ENCODE assay signal across 8 cellular contexts in the genomic region with DNA sequence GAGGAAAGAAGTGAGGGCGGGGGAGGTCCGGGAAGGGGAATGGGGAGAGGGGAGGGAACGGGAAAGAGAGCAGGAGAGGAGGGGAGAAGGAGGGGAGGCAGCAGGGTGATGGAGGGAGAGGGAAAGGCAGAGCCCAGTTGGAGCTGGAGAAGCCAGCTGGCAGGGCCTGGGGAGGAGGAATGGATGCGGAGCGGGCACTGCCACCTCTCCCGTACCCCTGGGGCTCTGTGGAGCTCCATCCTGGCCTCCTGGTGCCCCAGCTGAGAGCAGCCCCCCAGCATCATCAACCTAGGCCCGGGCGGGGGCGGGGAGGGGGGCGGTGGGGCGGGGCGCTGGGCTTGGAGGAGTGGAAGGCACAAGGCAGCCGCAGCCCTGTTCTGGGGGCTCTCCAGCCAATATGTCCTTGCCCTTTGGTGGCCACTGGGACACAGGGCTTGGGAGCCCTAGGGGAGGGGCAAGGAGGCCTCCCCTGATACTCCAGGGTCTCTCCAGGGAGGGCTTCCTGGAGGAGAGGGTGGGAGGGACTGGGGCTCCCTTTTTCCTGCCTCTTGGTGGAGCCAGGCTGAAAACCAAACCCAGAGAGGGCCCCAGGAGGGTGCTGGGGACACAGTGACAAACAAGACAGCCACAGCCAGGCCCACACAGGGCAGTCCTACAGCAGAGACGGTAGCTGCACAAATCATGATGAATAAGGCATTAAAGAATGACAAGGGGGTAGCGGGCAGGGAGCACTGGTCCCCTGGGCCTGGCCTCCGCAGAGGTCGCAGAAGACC.
A peak's percentile ranks its signal among the peaks of the same experiment; 100 is the strongest.
DNase-seq lines count a peak whose midpoint lies in the region; ATAC-seq and TF ChIP-seq lines count a peak whose summit lies in the region.

No MANE protein-coding gene starts in this region.

- H3K4me3 ChIP-seq in BJ (ENCODE audit: low read depth, low read length): peak overlapping the region; percentile 82
- peak overlapping the region; percentile 68 to 72 for H3K4me3 ChIP-seq in ascending aorta
- H3K4me3 ChIP-seq in skeletal muscle satellite cell (ENCODE audit: low read length): peak overlapping the region; percentile 79

- H3K27ac ChIP-seq in ascending aorta: peak overlapping the region; percentile 98 to 100

- H3K9me3 ChIP-seq in ascending aorta (no peaks in the 10 kb centered on the region), skeletal muscle satellite cell (replicated peaks; ENCODE audit: low read length) (no peaks in the 10 kb centered on the region)

- no peak for ATAC-seq in GM18502 (IDR thresholded peaks at IDR 0.05; ENCODE audit: poor library complexity, unreplicated experiment)

- TF ChIP-seq CTCF in BJ (IDR thresholded peaks at IDR 0.05; ENCODE audit: insufficient read depth, low read depth, low read length) (no peak), ascending aorta (IDR thresholded peaks at IDR 0.05) (no peak)

- POLR2A ChIA-PET in BJ (lab: Charles Lee): interaction anchor here (0.6 to 2.4 kb wide), 12 partner anchors 10 to 357 kb away, joined by 3 to 21 read pairs (median 4); partner anchors contain the start of gene NTMT1

- H3K27me3 ChIP-seq in BJ (ENCODE audit: control insufficient read depth, insufficient read depth, low read length): no peaks in the 10 kb centered on the region
- H3K27me3 ChIP-seq in ascending aorta: no peaks in the 10 kb centered on the region
- no peaks in the 10 kb centered on the region for H3K27me3 ChIP-seq in skeletal muscle satellite cell (ENCODE audit: control insufficient read depth, insufficient read depth, low read length)

- CTCF ChIA-PET in BJ (lab: Yijun Ruan, JAX): interaction anchor here (1.1 to 5.5 kb wide), 9 partner anchors 14 to 365 kb away, joined by 4 to 40 read pairs (median 11); no protein-coding TSS in a partner anchor

- no peak for DNase-seq in BJ (ENCODE audit: low read depth)
- DNase-seq in Kasumi-1 (lab: John Stamatoyannopoulos, UW): peak; percentile 61 to 63
- no peak for DNase-seq in ascending aorta (ENCODE audit: low spot score in 2 of 2)
- peak; percentile 75 for DNase-seq in iPS-NIHi11 (ENCODE audit: low spot score)
- no peak for DNase-seq in NOMO-1 (lab: John Stamatoyannopoulos, UW; ENCODE audit: unreplicated experiment in 2 of 2)
- DNase-seq in activated effector memory CD4-positive, alpha-beta T cell treated with Interleukin-2 at 50 U/mL for 16 hours: no peak

- peak overlapping the region; percentile 91 for H3K9ac ChIP-seq in skeletal muscle satellite cell (ENCODE audit: low read depth, low read length)

- H3K4me1 ChIP-seq in ascending aorta (peaks cover 5 to 50% of the 10 kb centered on the region in 2 donors), skeletal muscle satellite cell (ENCODE audit: control insufficient read depth, insufficient read depth, low read length) (peaks cover 34% of the 10 kb centered on the region)

- intact Hi-C loops in ascending aorta (cut with DNase I): loop anchor here (1.0 to 5.0 kb wide), 3 partner anchors 35 to 110 kb away; no protein-coding TSS in a partner anchor

- H3K36me3 ChIP-seq in BJ (ENCODE audit: control insufficient read depth, insufficient read depth, low read length) (no peaks in the 10 kb centered on the region; the same call in none of the 2 replicates), ascending aorta (peaks cover 0 to 3% of the 10 kb centered on the region in 2 donors), skeletal muscle satellite cell (ENCODE audit: insufficient read depth, low read length) (peaks cover 3% of the 10 kb centered on the region)

- peak overlapping the region; percentile 92 for H3K4me2 ChIP-seq in skeletal muscle satellite cell (ENCODE audit: low read length)

Comparison
In these comparisons a context has a peak if more than half of its experiments do, and no peak if none do; other contexts are left out.
1. DNase-seq: peak in Kasumi-1 (2 of 2) and iPS-NIHi11 (single experiment); none in BJ (single experiment), ascending aorta (0 of 2), NOMO-1 (0 of 2) and activated effector memory CD4-positive, alpha-beta T cell treated with Interleukin-2 at 50 U/mL for 16 hours (single experiment).
2. Peak in every context shown above with its lines, with median percentiles within 50 percentile points of each other: H3K4me3 ChIP-seq.